In genomic region chr18:73509460-73509859, GRCh38 we compare ENCODE assay signal across 13 cellular contexts.
"Had no signal": no experiment of that assay in that cellular context is flagged by ENCODE, and none has a peak within 500 bp of the region (broad histone marks: within the 10 kb centered on the region; RNA-seq: fewer than 3 reads in every experiment).

No MANE protein-coding gene starts in this region.

- H3K4me3 Mint-ChIP-seq: activated CD4-positive, alpha-beta T cell treated with anti-CD3 and anti-CD28 coated beads, Interleukin-2, amount 10 ng/mL, durations not matched to agents 7 days and 5 days; activated CD8-positive, alpha-beta T cell treated with anti-CD3 and anti-CD28 coated beads, Interleukin-2, amount 10 ng/mL, durations not matched to agents 7 days and 5 days; activated naive CD4-positive, alpha-beta T cell treated with anti-CD3 and anti-CD28 coated beads, Interleukin-2, amount 10 ng/mL, durations not matched to agents 7 days and 5 days; activated naive CD8-positive, alpha-beta T cell treated with anti-CD3 and anti-CD28 coated beads, Interleukin-2, amount 50 U/mL, for 24 hours; memory B cell; stimulated activated naive CD8-positive, alpha-beta T cell treated with anti-CD3 and anti-CD28 coated beads, Interleukin-15, amount 100 ng/mL, for 72 hours had no signal

- H3K36me3 Mint-ChIP-seq: activated naive CD4-positive, alpha-beta T cell treated with anti-CD3 and anti-CD28 coated beads, Interleukin-2, amount 10 ng/mL, durations not matched to agents 7 days and 5 days; memory B cell had no signal

- ATAC-seq: activated CD8-positive, alpha-beta T cell treated with anti-CD3 and anti-CD28 coated beads, Interleukin-2, amount 10 ng/mL, durations not matched to agents 7 days and 5 days; activated naive CD8-positive, alpha-beta T cell treated with anti-CD3 and anti-CD28 coated beads, Interleukin-2, amount 50 U/mL, for 24 hours; stimulated activated naive CD8-positive, alpha-beta T cell treated with anti-CD3 and anti-CD28 coated beads, Interleukin-15, amount 100 ng/mL, for 72 hours had no signal

- H3K9me3 Mint-ChIP-seq: activated CD4-positive, alpha-beta T cell treated with anti-CD3 and anti-CD28 coated beads, Interleukin-2, amount 10 ng/mL, durations not matched to agents 7 days and 5 days; activated naive CD4-positive, alpha-beta T cell treated with anti-CD3 and anti-CD28 coated beads, Interleukin-2, amount 10 ng/mL, durations not matched to agents 7 days and 5 days; activated naive CD8-positive, alpha-beta T cell treated with anti-CD3 and anti-CD28 coated beads, Interleukin-2, amount 50 U/mL, for 24 hours; stimulated activated naive CD8-positive, alpha-beta T cell treated with anti-CD3 and anti-CD28 coated beads, Interleukin-15, amount 100 ng/mL, for 72 hours had no signal

- H3K4me1 Mint-ChIP-seq: activated CD4-positive, alpha-beta T cell treated with anti-CD3 and anti-CD28 coated beads, Interleukin-2, amount 10 ng/mL, durations not matched to agents 7 days and 5 days; activated naive CD4-positive, alpha-beta T cell treated with anti-CD3 and anti-CD28 coated beads, Interleukin-2, amount 10 ng/mL, durations not matched to agents 7 days and 5 days; activated naive CD8-positive, alpha-beta T cell treated with anti-CD3 and anti-CD28 coated beads, Interleukin-2, amount 50 U/mL, for 24 hours; memory B cell; stimulated activated naive CD8-positive, alpha-beta T cell treated with anti-CD3 and anti-CD28 coated beads, Interleukin-15, amount 100 ng/mL, for 72 hours had no signal

- DNase-seq: activated CD4-positive, alpha-beta T cell treated with anti-CD3 and anti-CD28 coated beads, Interleukin-2, amount 10 ng/mL, durations not matched to agents 7 days and 5 days; activated CD8-positive, alpha-beta memory T cell treated with anti-CD3 and anti-CD28 coated beads, Interleukin-2, amount 50 U/mL, for 4 hours; activated CD8-positive, alpha-beta T cell treated with anti-CD3 and anti-CD28 coated beads, Interleukin-2, amount 10 ng/mL, durations not matched to agents 7 days and 5 days; activated effector memory CD4-positive, alpha-beta T cell treated with Interleukin-2 at 50 U/mL for 16 hours; activated naive CD4-positive, alpha-beta T cell treated with anti-CD3 and anti-CD28 coated beads, Interleukin-2, amount 10 ng/mL, durations not matched to agents 7 days and 5 days; activated naive CD8-positive, alpha-beta T cell treated with anti-CD3 and anti-CD28 coated beads, Interleukin-2, amount 50 U/mL, for 24 hours; activated T-cell treated with anti-CD3 and anti-CD28 coated beads, Interleukin-2, amount 50 U/mL, for 48 hours; aorta; stimulated activated CD4-positive, alpha-beta T cell treated with anti-CD3 and anti-CD28 coated beads, Interleukin-2, amount 100 ng/mL, for 24 hours; stimulated activated naive CD8-positive, alpha-beta T cell treated with anti-CD3 and anti-CD28 coated beads, Interleukin-15, amount 100 ng/mL, for 72 hours; trophoblast cell had no signal

- H3K27ac Mint-ChIP-seq: activated CD4-positive, alpha-beta T cell treated with anti-CD3 and anti-CD28 coated beads, Interleukin-2, amount 10 ng/mL, durations not matched to agents 7 days and 5 days; activated CD8-positive, alpha-beta T cell treated with anti-CD3 and anti-CD28 coated beads, Interleukin-2, amount 10 ng/mL, durations not matched to agents 7 days and 5 days; activated naive CD4-positive, alpha-beta T cell treated with anti-CD3 and anti-CD28 coated beads, Interleukin-2, amount 10 ng/mL, durations not matched to agents 7 days and 5 days; activated naive CD8-positive, alpha-beta T cell treated with anti-CD3 and anti-CD28 coated beads, Interleukin-2, amount 50 U/mL, for 24 hours; memory B cell; progenitor cell of endocrine pancreas; stimulated activated naive CD8-positive, alpha-beta T cell treated with anti-CD3 and anti-CD28 coated beads, Interleukin-15, amount 100 ng/mL, for 72 hours had no signal

- H3K27me3 Mint-ChIP-seq: activated CD4-positive, alpha-beta T cell treated with anti-CD3 and anti-CD28 coated beads, Interleukin-2, amount 10 ng/mL, durations not matched to agents 7 days and 5 days; activated naive CD4-positive, alpha-beta T cell treated with anti-CD3 and anti-CD28 coated beads, Interleukin-2, amount 10 ng/mL, durations not matched to agents 7 days and 5 days; activated naive CD8-positive, alpha-beta T cell treated with anti-CD3 and anti-CD28 coated beads, Interleukin-2, amount 50 U/mL, for 24 hours; memory B cell; progenitor cell of endocrine pancreas; stimulated activated naive CD8-positive, alpha-beta T cell treated with anti-CD3 and anti-CD28 coated beads, Interleukin-15, amount 100 ng/mL, for 72 hours had no signal
